13 cellular contexts compared by ENCODE assay signal in the genomic region with DNA sequence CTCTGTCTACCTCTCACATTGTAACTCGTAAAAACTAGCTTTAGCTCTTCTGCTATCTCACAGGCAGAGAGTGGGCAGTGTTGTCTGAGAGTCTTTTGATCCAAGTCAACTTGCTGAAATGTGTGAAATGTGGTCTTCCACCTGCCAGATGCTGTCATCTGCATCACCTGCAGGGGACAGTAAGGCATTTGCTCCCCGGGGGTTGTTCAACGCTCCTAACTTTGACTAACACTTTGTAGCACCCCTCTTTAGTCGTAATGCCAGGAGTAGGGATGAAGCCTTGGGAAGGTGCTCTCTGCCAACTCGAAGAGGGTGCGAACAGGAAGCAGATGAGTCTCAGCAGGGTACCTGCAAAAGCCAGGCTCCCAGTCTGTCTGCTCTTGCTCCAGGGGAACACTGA. TPM values are rescaled to one million over a fixed set of nuclear protein-coding genes. Genes with fewer than 3 reads are reported as not detected.
DNase-seq lines count a peak whose midpoint lies in the region; ATAC-seq, FAIRE-seq and TF ChIP-seq lines count a peak whose summit lies in the region.
"Had no signal": no experiment of that assay in that cellular context is flagged by ENCODE, and none has a peak within 500 bp of the region (broad histone marks: within the 10 kb centered on the region; RNA-seq: fewer than 3 reads in every experiment).

No MANE protein-coding gene starts in this region.

- peak; percentile 16; the same call in 2 of the 3 replicates for ATAC-seq in GM12878

- no peak for FAIRE-seq in GM12878 (lab: Jason Lieb, UNC)
- FAIRE-seq: GM12892 had no signal

- no peak overlapping the region for H2AFZ ChIP-seq in GM12878 (ENCODE audit: control insufficient read depth, low read depth, low read length)

- no peaks in the 10 kb centered on the region for H3K36me3 Mint-ChIP-seq in HFFc6 (ENCODE audit: low read depth)

- BruUV-seq in GM12878 (replicated peaks; lab: Mats Ljungman, UMichigan), result no TSS peak

- H3K79me2 ChIP-seq in GM12878 (ENCODE audit: control insufficient read depth, insufficient read depth, low read length), result no peaks in the 10 kb centered on the region

- H3K27me3 Mint-ChIP-seq in HFFc6 (ENCODE audit: insufficient read depth), result peaks cover 56% of the 10 kb centered on the region

- SMC1A ChIA-PET in GM12878 (lab: Charles Lee; ENCODE audit: uncharacterized antibody, unreplicated experiment), result interaction anchor here (1.0 to 1.5 kb wide), 12 partner anchors 11 to 207 kb away, joined by 3 to 8 read pairs (median 4); no protein-coding TSS in a partner anchor

- WGBS in GM12878 (ENCODE audit: insufficient coverage, insufficient replicate concordance, low lambda C conversion rate, missing lambda C conversion rate), result 82% methylated on average over 6 of the region's 6 CpGs

- peaks cover 0 to 4% of the 10 kb centered on the region in 2 experiments; a peak in 2 of 4 replicates for H3K36me3 ChIP-seq in GM12878 (ENCODE audit: control insufficient read depth in 2 of 2, insufficient read depth in 2 of 2, low read length in 1 of 2)

- TF ChIP-seq CTCF in GM13976 (IDR thresholded peaks at IDR 0.05; ENCODE audit: borderline replicate concordance, control extremely low read depth, extremely low read depth, insufficient read depth, missing control alignments) (peak; percentile 27), GM12878 (IDR thresholded peaks at IDR 0.05 in 2 of 3, conservative IDR thresholded peaks at IDR 0.05 in 1 of 3; ENCODE audit: control insufficient read depth in 2 of 3, extremely low read depth in 1 of 3, insufficient read depth in 1 of 3, low read depth in 3 of 3, low read length in 3 of 3) (peak in 1 of 3 experiments; percentile 36; a peak in 2 of 6 replicates), HFFc6 (IDR thresholded peaks at IDR 0.05) (no peak)

- H3K4me3 ChIP-seq in GM12878, result no peak overlapping the region

- H3K27ac ChIP-seq in GM12878 (ENCODE audit: control insufficient read depth, insufficient read depth), result no peak overlapping the region
- H3K27ac ChIP-seq: 22Rv1 had no signal

- H3K9me3 Mint-ChIP-seq in HFFc6, result no peaks in the 10 kb centered on the region

- no peak overlapping the region for H3K4me3 Mint-ChIP-seq in HFFc6

- DNase-seq in DMS 273 (lab: John Stamatoyannopoulos, UW; ENCODE audit: unreplicated experiment) (peak; percentile 23), DMS 273 treated with DMSO at 0.1 percent for 48 hours (lab: John Stamatoyannopoulos, UW) (no peak), GM13976 (ENCODE audit: low spot score) (peak; percentile 38), NCI-H2081 treated with DMSO at 0.1 percent for 48 hours (lab: John Stamatoyannopoulos, UW) (peak; percentile 40), GM12878 (ENCODE audit: low read depth, low spot score) (no peak), hippocampal formation (lab: John Stamatoyannopoulos, UW) (no peak), NOMO-1 (lab: John Stamatoyannopoulos, UW; ENCODE audit: unreplicated experiment in 2 of 2) (no peak), HFFc6 (no peak)
- DNase-seq: DMS153, IMR-90, Kasumi-1 had no signal

- no peak overlapping the region for H3K27ac Mint-ChIP-seq in HFFc6

- TF ChIP-seq EP300 in GM12878 (IDR thresholded peaks at IDR 0.05; ENCODE audit: borderline replicate concordance in 1 of 2, control insufficient read depth in 1 of 2, low read depth in 2 of 2, low read length in 2 of 2), result no peak

- TF ChIP-seq RAD21 in GM12878 (IDR thresholded peaks at IDR 0.05; ENCODE audit: insufficient read depth, low read depth, low read length), result 0 out of 2 replicates have a peak, but pooled peaks have one; percentile 39

- H3K4me2 ChIP-seq in GM12878 (ENCODE audit: control insufficient read depth, insufficient read depth), result peak overlapping the region; percentile 28; the same call in 1 of the 2 replicates

- RAD21 ChIA-PET in GM12878 (lab: Charles Lee; ENCODE audit: unreplicated experiment), result interaction anchor here (0.5 to 1.5 kb wide), 10 partner anchors 8 to 1518 kb away, joined by 3 to 4 read pairs (median 4); a partner anchor contains a TSS

- intact Hi-C loops in GM12878 (cut with micrococcal nuclease; ENCODE audit: unreplicated experiment), result no loop called here

- no peaks in the 10 kb centered on the region for H3K27me3 ChIP-seq in GM12878 (replicated peaks in 1 of 2; ENCODE audit: control insufficient read depth in 2 of 2, insufficient read depth in 2 of 2, low read length in 1 of 2)

- H3K9ac ChIP-seq in GM12878 (ENCODE audit: control insufficient read depth, insufficient read depth, low read length), result no peak overlapping the region

- no peak for TF ChIP-seq POLR2A in GM12878 (IDR thresholded peaks at IDR 0.05; ENCODE audit: low read depth, low read length)

- peaks cover 24% of the 10 kb centered on the region for H3K4me1 ChIP-seq in GM12878 (ENCODE audit: control insufficient read depth, insufficient read depth, low read length)

- in situ Hi-C loops in GM13976 (cut with MboI; ENCODE audit: low sequenced_read_pairs, unreplicated experiment) (no loop called here), GM12878 (cut with MboI) (no loop called here)

- H3K4me1 Mint-ChIP-seq in HFFc6 (ENCODE audit: low read depth), result no peaks in the 10 kb centered on the region; the same call in 1 of the 2 replicates

- no peaks in the 10 kb centered on the region for H4K20me1 ChIP-seq in GM12878 (ENCODE audit: control insufficient read depth, insufficient read depth)

- POLR2A ChIA-PET in GM12878 (lab: Charles Lee), result interaction anchor here (0.7 to 1.1 kb wide), 3 partner anchors 21 to 41 kb away, joined by 3 to 5 read pairs (median 4); no protein-coding TSS in a partner anchor

- no peaks in the 10 kb centered on the region for H3K9me3 ChIP-seq in GM12878 (replicated peaks; ENCODE audit: control insufficient read depth, insufficient read depth, low read length)

- CTCF ChIA-PET in GM12878 (lab: Yijun Ruan, JAX), result interaction anchor here (0.7 to 6.0 kb wide), 10 partner anchors 13 to 449 kb away, joined by 3 to 32 read pairs (median 5); no protein-coding TSS in a partner anchor

TF ChIP-seq in GM12878, 131 proteins besides CTCF, POLR2A, EP300 and RAD21 (continues in another document):
- TF ChIP-seq, protein P1, sequence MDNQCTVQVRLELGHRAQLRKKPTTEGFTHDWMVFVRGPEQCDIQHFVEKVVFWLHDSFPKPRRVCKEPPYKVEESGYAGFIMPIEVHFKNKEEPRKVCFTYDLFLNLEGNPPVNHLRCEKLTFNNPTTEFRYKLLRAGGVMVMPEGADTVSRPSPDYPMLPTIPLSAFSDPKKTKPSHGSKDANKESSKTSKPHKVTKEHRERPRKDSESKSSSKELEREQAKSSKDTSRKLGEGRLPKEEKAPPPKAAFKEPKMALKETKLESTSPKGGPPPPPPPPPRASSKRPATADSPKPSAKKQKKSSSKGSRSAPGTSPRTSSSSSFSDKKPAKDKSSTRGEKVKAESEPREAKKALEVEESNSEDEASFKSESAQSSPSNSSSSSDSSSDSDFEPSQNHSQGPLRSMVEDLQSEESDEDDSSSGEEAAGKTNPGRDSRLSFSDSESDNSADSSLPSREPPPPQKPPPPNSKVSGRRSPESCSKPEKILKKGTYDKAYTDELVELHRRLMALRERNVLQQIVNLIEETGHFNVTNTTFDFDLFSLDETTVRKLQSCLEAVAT (IDR thresholded peaks at IDR 0.05), result no peak
- TF ChIP-seq SP1 (IDR thresholded peaks at IDR 0.05; ENCODE audit: low read depth, low read length) (no peak), RFX5 (IDR thresholded peaks at IDR 0.05; ENCODE audit: low read depth, low read length) (no peak)

RNA-seq across cellular contexts. Expression of a gene that starts 36.1 kb away (rescaled TPM):
- 99.3 and 112 TPM in 2 replicates for total RNA-seq in GM12878 (2013; cell fraction: nucleolus; rRNA removed)
- total RNA-seq in GM12878 (2014; rRNA removed) (63.7 and 69.0 TPM in 2 replicates), GM12878 (2014; rRNA removed; fragmentation: Illumina TruSeq; extraction: Trizol) (62.3 and 63.1 TPM in 2 replicates), GM12878 (2021) (60.8 and 63.4 TPM in 2 replicates)
- 61.3 TPM for polyA plus RNA-seq in GM12878 (2011; ENCODE audit: low read depth)
- polyA plus RNA-seq in GM12878 (2011; rRNA removed) (116 and 127 TPM in 2 replicates), GM12878 (2014; fragmentation: Illumina TruSeq; extraction: Trizol) (66.0 and 77.8 TPM in 2 replicates), GM12878 (2014; fragmentation: Nextera tagmentation; extraction: Ambion mirVana) (10 to 100 TPM; 61.3 to 75.6 TPM), GM12878 (2014; rRNA removed) (60.9 and 64.2 TPM in 2 replicates), GM12878 (2016; fragmentation: Nextera tagmentation; extraction: Ambion mirVana) (10 to 100 TPM; 34.2 to 39.9 TPM)
- polyA plus RNA-seq in GM12878 (2011; cell fraction: cytosol; rRNA removed), result 107 and 138 TPM in 2 replicates
- 75.2 and 94.2 TPM in 2 replicates for polyA plus RNA-seq in GM12878 (2011; cell fraction: nucleus; rRNA removed)
- polyA plus RNA-seq in GM12878 (2012), result 52.4 and 59.0 TPM in 2 replicates
- 92.8 and 107 TPM in 2 replicates for polyA minus RNA-seq in GM12878 (2011; rRNA and poly(A)+ RNA removed)
- polyA minus RNA-seq in GM12878 (2011; cell fraction: cytosol; rRNA and poly(A)+ RNA removed), result 31.8 and 40.1 TPM in 2 replicates
- polyA minus RNA-seq in GM12878 (2011; cell fraction: nucleus; rRNA and poly(A)+ RNA removed), result 31.7 and 39.3 TPM in 2 replicates
- 10 to 100 TPM; 16.5 to 21.9 (median 19.6) TPM for total RNA-seq in HFFc6 (2021; fragmentation: NEBNext Ultra II Directional; extraction: Animal tissue kit (Norgen Biotek cat#: 25700))

RNA-seq across cellular contexts. Expression of a gene that starts 42.4 kb away (rescaled TPM):
- total RNA-seq in GM12878 (2013; cell fraction: nucleolus; rRNA removed), result 12.3 and 13.8 TPM in 2 replicates
- total RNA-seq in GM12878 (2014; rRNA removed) (46.1 and 48.2 TPM in 2 replicates), GM12878 (2014; rRNA removed; fragmentation: Illumina TruSeq; extraction: Trizol) (76.7 and 76.9 TPM in 2 replicates), GM12878 (2021) (55.6 and 57.2 TPM in 2 replicates)
- polyA plus RNA-seq in GM12878 (2011; ENCODE audit: low read depth), result 43.2 TPM
- polyA plus RNA-seq in GM12878 (2011; rRNA removed) (39.3 and 52.5 TPM in 2 replicates), GM12878 (2014; fragmentation: Illumina TruSeq; extraction: Trizol) (99.2 and 133 TPM in 2 replicates), GM12878 (2014; fragmentation: Nextera tagmentation; extraction: Ambion mirVana) (10 to 100 TPM; 11.8 to 20.3 TPM), GM12878 (2014; rRNA removed) (43.4 and 45.4 TPM in 2 replicates), GM12878 (2016; fragmentation: Nextera tagmentation; extraction: Ambion mirVana) (10 to 100 TPM; 36.6 to 41.6 TPM)
- 22.2 and 24.0 TPM in 2 replicates for polyA plus RNA-seq in GM12878 (2011; cell fraction: cytosol; rRNA removed)
- 11.3 and 14.8 TPM in 2 replicates for polyA plus RNA-seq in GM12878 (2011; cell fraction: nucleus; rRNA removed)
- 52.7 and 64.5 TPM in 2 replicates for polyA plus RNA-seq in GM12878 (2012)
- 13.1 TPM in 2 replicates for polyA minus RNA-seq in GM12878 (2011; rRNA and poly(A)+ RNA removed)
- 10.4 and 11.5 TPM in 2 replicates for polyA minus RNA-seq in GM12878 (2011; cell fraction: cytosol; rRNA and poly(A)+ RNA removed)
- polyA minus RNA-seq in GM12878 (2011; cell fraction: nucleus; rRNA and poly(A)+ RNA removed), result 3.0 and 5.5 TPM in 2 replicates
- 10 to 100 TPM; 62.2 to 82.1 (median 74.0) TPM for total RNA-seq in HFFc6 (2021; fragmentation: NEBNext Ultra II Directional; extraction: Animal tissue kit (Norgen Biotek cat#: 25700))

Comparison
In these comparisons a context has a peak if more than half of its experiments do, and no peak if none do; other contexts are left out.
1. DNase-seq: peak in DMS 273 (single experiment), GM13976 (single experiment) and NCI-H2081 treated with DMSO at 0.1 percent for 48 hours (single experiment); none in DMS 273 treated with DMSO at 0.1 percent for 48 hours (single experiment), GM12878 (single experiment), hippocampal formation (0 of 2), NOMO-1 (0 of 2) and HFFc6 (single experiment).